23 cellular contexts compared by ENCODE assay signal in the genomic region with DNA sequence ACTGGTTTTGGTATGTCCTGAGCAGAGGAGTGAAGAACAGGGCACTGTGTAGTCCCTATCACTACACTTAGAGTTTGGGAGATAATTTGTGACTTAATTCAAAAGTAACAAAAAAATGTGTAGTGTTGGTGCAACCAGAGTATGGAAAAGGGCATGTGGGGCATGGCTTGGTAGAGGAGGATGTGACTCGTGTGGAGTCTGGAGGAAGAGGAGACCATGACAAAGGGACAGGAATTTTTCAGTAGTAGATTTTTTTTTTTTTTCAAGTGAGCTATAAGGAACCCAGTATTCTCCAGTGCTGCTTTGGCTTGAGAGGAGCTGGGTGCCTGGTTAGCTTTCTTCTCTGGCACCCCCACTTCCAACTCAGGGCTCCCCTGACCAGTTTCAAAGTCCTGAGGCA. TPM values are rescaled to one million over a fixed set of nuclear protein-coding genes. Genes with fewer than 3 reads are reported as not detected.
DNase-seq lines count a peak whose midpoint lies in the region; ATAC-seq and TF ChIP-seq lines count a peak whose summit lies in the region.
"Had no signal": no experiment of that assay in that cellular context is flagged by ENCODE, and none has a peak within 500 bp of the region (broad histone marks: within the 10 kb centered on the region; RNA-seq: fewer than 3 reads in every experiment).

No MANE protein-coding gene starts in this region.

- TF ChIP-seq CTCF in activated CD8-positive, alpha-beta T cell treated with anti-CD3 and anti-CD28 coated beads for 36 hours (IDR thresholded peaks at IDR 0.05): no peak
- TF ChIP-seq CTCF in foreskin fibroblast (IDR thresholded peaks at IDR 0.05; ENCODE audit: low read depth, low read length): no peak

- DNase-seq in AG08396 (ENCODE audit: low spot score) (peak; percentile 39), HCEC 1CT (peak; percentile 11), foreskin fibroblast (peak; percentile 24 to 36), SIG-M5 (lab: John Stamatoyannopoulos, UW) (no peak), NCI-H2029 (lab: John Stamatoyannopoulos, UW) (no peak)
- no peak for DNase-seq in activated CD8-positive, alpha-beta T cell treated with anti-CD3 and anti-CD28 coated beads for 36 hours
- no peak for DNase-seq in central memory CD4-positive, alpha-beta T cell
- DNase-seq: activated B cell treated with CpG ODN at 0.5 μM for 24 hours; brain microvascular endothelial cell; foreskin keratinocyte; NCI-H2227 treated with DMSO at 0.1 percent for 48 hours; NCI-H774; OCI-M1; psoas muscle; stimulated activated CD4-positive, alpha-beta T cell treated with anti-CD3 and anti-CD28 coated beads, Interleukin-4, amount 100 ng/mL, for 24 hours; T-helper 17 cell; upper lobe of right lung had no signal

- peaks cover 36% of the 10 kb centered on the region for H3K4me1 Mint-ChIP-seq in activated CD8-positive, alpha-beta T cell treated with anti-CD3 and anti-CD28 coated beads for 36 hours (ENCODE audit: low read depth)

- CTCF ChIA-PET in activated CD8-positive, alpha-beta T cell treated with anti-CD3 and anti-CD28 coated beads for 36 hours (lab: Charles Lee): interaction anchor here (1.0 to 1.5 kb wide), 3 partner anchors 10 to 81 kb away, joined by 3 to 5 read pairs (median 4); no protein-coding TSS in a partner anchor

- intact Hi-C loops in activated CD8-positive, alpha-beta T cell treated with anti-CD3 and anti-CD28 coated beads for 36 hours (cut with micrococcal nuclease): no loop called here

- peaks cover 18% of the 10 kb centered on the region for H3K36me3 Mint-ChIP-seq in activated CD8-positive, alpha-beta T cell treated with anti-CD3 and anti-CD28 coated beads for 36 hours (ENCODE audit: low read depth)

- no peak overlapping the region for H3K4me3 Mint-ChIP-seq in activated CD8-positive, alpha-beta T cell treated with anti-CD3 and anti-CD28 coated beads for 36 hours
- H3K4me3 Mint-ChIP-seq: activated B cell treated with CpG ODN at 0.5 μM for 24 hours, B cell, T-helper 17 cell had no signal

- no peak for ATAC-seq in activated CD8-positive, alpha-beta T cell treated with anti-CD3 and anti-CD28 coated beads for 36 hours
- no peak for ATAC-seq in HG03460 (IDR thresholded peaks at IDR 0.05; ENCODE audit: unreplicated experiment)
- ATAC-seq: foreskin keratinocyte, psoas muscle, T-helper 17 cell, upper lobe of right lung had no signal

- POLR2A ChIA-PET in activated CD8-positive, alpha-beta T cell treated with anti-CD3 and anti-CD28 coated beads for 36 hours (lab: Charles Lee): interaction anchor here (1.1 kb wide), 1 partner anchor 81 kb away, joined by 3 read pairs; no protein-coding TSS in a partner anchor

- H3K27me3 Mint-ChIP-seq in activated CD8-positive, alpha-beta T cell treated with anti-CD3 and anti-CD28 coated beads for 36 hours: no peaks in the 10 kb centered on the region
- H3K27me3 Mint-ChIP-seq: activated B cell treated with CpG ODN at 0.5 μM for 24 hours, B cell, T-helper 17 cell had no signal

- no peaks in the 10 kb centered on the region for H3K9me3 Mint-ChIP-seq in activated CD8-positive, alpha-beta T cell treated with anti-CD3 and anti-CD28 coated beads for 36 hours
- H3K9me3 Mint-ChIP-seq: activated B cell treated with CpG ODN at 0.5 μM for 24 hours had no signal

- H3K27ac Mint-ChIP-seq in activated CD8-positive, alpha-beta T cell treated with anti-CD3 and anti-CD28 coated beads for 36 hours: peak overlapping the region; percentile 13
- H3K27ac Mint-ChIP-seq: activated B cell treated with CpG ODN at 0.5 μM for 24 hours, B cell, T-helper 17 cell had no signal

- no peak overlapping the region for H3K4me3 ChIP-seq in foreskin fibroblast (ENCODE audit: low read depth in 1 of 2, low read length in 2 of 2)
- H3K4me3 ChIP-seq: coronary artery, hepatocyte, psoas muscle, SJSA1, smooth muscle cell, upper lobe of right lung had no signal

RNA-seq across cellular contexts. Expression of a gene that starts 5.1 kb away (rescaled TPM):
- total RNA-seq in activated CD8-positive, alpha-beta T cell treated with anti-CD3 and anti-CD28 coated beads for 36 hours: 10 to 100 TPM; 17.2 to 18.0 TPM

RNA-seq across cellular contexts. Expression of a gene that starts 58.6 kb away (rescaled TPM):
- 1 to 10 TPM in 1 of 2 experiments, under 1 TPM in 1; 0.54 to 1.4 TPM for total RNA-seq in activated CD8-positive, alpha-beta T cell treated with anti-CD3 and anti-CD28 coated beads for 36 hours

Comparison
In these comparisons a context has a peak if more than half of its experiments do, and no peak if none do; other contexts are left out.
1. DNase-seq: peak in AG08396 (single experiment), HCEC 1CT (single experiment) and foreskin fibroblast (2 of 2); none in activated CD8-positive, alpha-beta T cell treated with anti-CD3 and anti-CD28 coated beads for 36 hours (single experiment), SIG-M5 (single experiment), central memory CD4-positive, alpha-beta T cell (single experiment) and NCI-H2029 (single experiment).